In genomic region chr1:66506991-66507390, GRCh38 we compare ENCODE assay signal across 18 cellular contexts. TPM values are rescaled to one million over a fixed set of nuclear protein-coding genes. Genes with fewer than 3 reads are reported as not detected.
A peak's percentile ranks its signal among the peaks of the same experiment; 100 is the strongest.
DNase-seq lines count a peak whose midpoint lies in the region; FAIRE-seq and TF ChIP-seq lines count a peak whose summit lies in the region.
"Had no signal": no experiment of that assay in that cellular context is flagged by ENCODE, and none has a peak within 500 bp of the region (broad histone marks: within the 10 kb centered on the region; RNA-seq: fewer than 3 reads in every experiment).

No MANE protein-coding gene starts in this region.

- no peak overlapping the region for H3K27ac ChIP-seq in astrocyte (ENCODE audit: low read depth, low read length)
- H3K27ac ChIP-seq: C4-2B had no signal

- H3K36me3 Mint-ChIP-seq in HFFc6 (ENCODE audit: low read depth) = no peaks in the 10 kb centered on the region; the same call in 1 of the 2 replicates
- H3K36me3 Mint-ChIP-seq in astrocyte (ENCODE audit: low read depth, unreplicated experiment) = no peaks in the 10 kb centered on the region
- H3K36me3 Mint-ChIP-seq: CD4-positive, alpha-beta memory T cell had no signal

- H3K27me3 Mint-ChIP-seq in HFFc6 (ENCODE audit: insufficient read depth) = no peaks in the 10 kb centered on the region; the same call in 1 of the 2 replicates
- H3K27me3 Mint-ChIP-seq in astrocyte (ENCODE audit: low read depth, unreplicated experiment) = no peaks in the 10 kb centered on the region

- H3K4me3 Mint-ChIP-seq in HFFc6 = no peak overlapping the region
- no peak overlapping the region for H3K4me3 Mint-ChIP-seq in astrocyte (ENCODE audit: unreplicated experiment)
- H3K4me3 Mint-ChIP-seq: B cell; CD4-positive, alpha-beta memory T cell; GM23338 had no signal

- no peak overlapping the region for H2AFZ ChIP-seq in astrocyte (ENCODE audit: low read depth, low read length)
- H2AFZ ChIP-seq: GM23338 had no signal

- H3K9me3 Mint-ChIP-seq in HFFc6 (no peaks in the 10 kb centered on the region), astrocyte (ENCODE audit: unreplicated experiment) (no peaks in the 10 kb centered on the region)
- H3K9me3 Mint-ChIP-seq: CD4-positive, alpha-beta memory T cell; GM23338 had no signal

- H3K27ac Mint-ChIP-seq in HFFc6 = peak overlapping the region; percentile 71
- no peak overlapping the region for H3K27ac Mint-ChIP-seq in astrocyte (ENCODE audit: unreplicated experiment)
- H3K27ac Mint-ChIP-seq: B cell; CD4-positive, alpha-beta memory T cell; GM23338 had no signal

- no peaks in the 10 kb centered on the region for H4K20me1 ChIP-seq in astrocyte (ENCODE audit: insufficient read depth, low read length)

- no peaks in the 10 kb centered on the region for H3K9me3 ChIP-seq in astrocyte (ENCODE audit: insufficient read depth, low read depth, low read length)

- H3K4me1 Mint-ChIP-seq in HFFc6 (ENCODE audit: low read depth) (peaks cover 69% of the 10 kb centered on the region), astrocyte (ENCODE audit: low read depth, unreplicated experiment) (peaks cover 4% of the 10 kb centered on the region)
- H3K4me1 Mint-ChIP-seq: B cell; CD4-positive, alpha-beta memory T cell had no signal

- DNase-seq in HFFc6 (no peak), astrocyte (ENCODE audit: low read depth) (no peak), fibroblast of villous mesenchyme (ENCODE audit: low read depth) (peak; percentile 25), renal cortical epithelial cell (ENCODE audit: low read depth) (peak; percentile 22), NCI-H2107 treated with DMSO at 0.1 percent for 48 hours (lab: John Stamatoyannopoulos, UW; ENCODE audit: unreplicated experiment) (no peak), NCI-H187 treated with DMSO at 0.1 percent for 48 hours (lab: John Stamatoyannopoulos, UW) (no peak), KG1 (lab: John Stamatoyannopoulos, UW) (no peak), HuH-7 (ENCODE audit: low spot score) (no peak)
- DNase-seq: ACHN; CD4-positive, alpha-beta memory T cell; DMS79; EL; H7 had no signal

- H3K9ac ChIP-seq in astrocyte (ENCODE audit: low read length) = no peak overlapping the region

- H3K4me3 ChIP-seq in astrocyte (ENCODE audit: insufficient read depth, low read depth, low read length) = no peak overlapping the region
- H3K4me3 ChIP-seq in fibroblast of villous mesenchyme (ENCODE audit: low read depth, low read length) = no peak overlapping the region
- H3K4me3 ChIP-seq: GM23338 had no signal

- no peaks in the 10 kb centered on the region for H3K36me3 ChIP-seq in astrocyte (ENCODE audit: insufficient read depth, low read length)

- FAIRE-seq in astrocyte (lab: Jason Lieb, UNC) = peak; percentile 5
- FAIRE-seq: G401.6, GM12891 had no signal

- TF ChIP-seq CTCF in HFFc6 (IDR thresholded peaks at IDR 0.05) = no peak
- TF ChIP-seq CTCF in astrocyte (IDR thresholded peaks at IDR 0.05; ENCODE audit: insufficient read depth, low read depth, low read length) = no peak
- TF ChIP-seq CTCF in fibroblast of villous mesenchyme (IDR thresholded peaks at IDR 0.05; ENCODE audit: insufficient read depth, low read depth, low read length) = no peak

- no peaks in the 10 kb centered on the region for H3K79me2 ChIP-seq in astrocyte (ENCODE audit: insufficient read depth, low read length)

- H3K27me3 ChIP-seq in astrocyte (ENCODE audit: insufficient read depth, low read length) = no peaks in the 10 kb centered on the region

- H3K4me1 ChIP-seq in astrocyte (ENCODE audit: insufficient read depth, low read length) = no peaks in the 10 kb centered on the region

- no peak overlapping the region for H3K4me2 ChIP-seq in astrocyte (ENCODE audit: low read length)
- H3K4me2 ChIP-seq: GM23338 had no signal

RNA-seq across cellular contexts. Expression of gene SGIP1, which starts 27.0 kb away (rescaled TPM):
- total RNA-seq in HFFc6 (2021; fragmentation: NEBNext Ultra II Directional; extraction: Animal tissue kit (Norgen Biotek cat#: 25700)) = 10 to 100 TPM; 53.3 to 72.0 (median 57.9) TPM
- total RNA-seq in astrocyte (4.4 and 8.8 TPM in 2 replicates), fibroblast of villous mesenchyme (98.9 and 180 TPM in 2 replicates), renal cortical epithelial cell (6.1 and 9.2 TPM in 2 replicates)
- total RNA-seq: B cell; CD4-positive, alpha-beta memory T cell had no signal

Comparison
In these comparisons a context has a peak if more than half of its experiments do, and no peak if none do; other contexts are left out.
1. DNase-seq: peak in fibroblast of villous mesenchyme (single experiment) and renal cortical epithelial cell (single experiment); none in HFFc6 (single experiment), astrocyte (single experiment), NCI-H2107 treated with DMSO at 0.1 percent for 48 hours (single experiment), NCI-H187 treated with DMSO at 0.1 percent for 48 hours (single experiment), KG1 (single experiment) and HuH-7 (single experiment).